ENCODE assay signal across 8 cellular contexts in the genomic region with DNA sequence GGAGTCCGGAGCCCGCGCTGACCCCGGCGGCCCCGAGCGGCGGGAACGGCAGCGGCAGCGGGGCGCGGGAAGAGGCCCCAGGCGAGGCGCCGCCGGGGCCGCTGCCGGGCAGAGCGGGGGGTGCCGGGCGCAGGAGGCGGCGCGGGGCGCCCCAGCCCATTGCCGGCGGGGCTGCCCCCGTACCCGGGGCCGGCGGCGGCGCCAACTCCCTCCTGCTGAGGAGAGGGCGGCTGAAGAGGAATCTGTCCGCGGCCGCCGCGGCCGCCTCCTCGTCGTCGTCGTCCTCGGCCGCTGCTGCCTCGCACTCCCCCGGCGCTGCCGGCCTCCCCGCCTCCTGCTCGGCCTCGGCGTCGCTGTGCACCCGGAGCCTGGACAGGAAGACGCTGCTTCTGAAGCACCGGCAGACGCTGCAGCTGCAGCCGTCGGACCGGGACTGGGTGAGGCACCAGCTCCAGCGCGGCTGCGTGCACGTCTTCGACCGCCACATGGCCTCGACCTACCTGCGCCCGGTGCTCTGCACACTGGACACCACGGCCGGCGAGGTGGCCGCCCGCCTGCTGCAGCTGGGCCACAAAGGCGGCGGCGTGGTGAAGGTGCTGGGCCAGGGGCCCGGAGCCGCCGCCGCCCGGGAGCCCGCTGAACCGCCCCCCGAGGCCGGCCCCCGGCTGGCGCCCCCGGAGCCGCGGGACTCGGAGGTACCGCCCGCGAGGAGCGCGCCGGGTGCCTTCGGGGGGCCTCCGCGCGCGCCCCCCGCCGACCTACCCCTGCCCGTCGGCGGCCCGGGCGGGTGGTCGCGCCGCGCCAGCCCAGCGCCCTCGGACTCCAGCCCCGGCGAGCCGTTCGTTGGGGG. TPM values are rescaled to one million over a fixed set of nuclear protein-coding genes. Genes with fewer than 3 reads are reported as not detected.
DNase-seq lines count a peak whose midpoint lies in the region; ATAC-seq, FAIRE-seq and TF ChIP-seq lines count a peak whose summit lies in the region.

No MANE protein-coding gene starts in this region.

- no peak for TF ChIP-seq CTCF in H9 (conservative IDR thresholded peaks at IDR 0.05)

- H2AFZ ChIP-seq in H9 (ENCODE audit: low read length) = no peak overlapping the region

- no peak overlapping the region for H2BK20ac ChIP-seq in H9 (ENCODE audit: low read depth, low read length, poor library complexity, severe bottlenecking)

- no peak overlapping the region for H2BK12ac ChIP-seq in H9 (ENCODE audit: insufficient read length, low read depth, low read length)

- H2BK15ac ChIP-seq in H9 (ENCODE audit: low read depth, low read length) = no peak overlapping the region; the same call in 1 of the 2 replicates

- peaks cover 7% of the 10 kb centered on the region; the same call in 1 of the 2 replicates for H3K36me3 ChIP-seq in MG63

- H3K4me3 Mint-ChIP-seq in H9 = peak overlapping the region; percentile 82 to 92

- H4K8ac ChIP-seq in H9 (replicated peaks; ENCODE audit: insufficient read length, low read depth, low read length) = no peak overlapping the region

- H3K27ac Mint-ChIP-seq in H9 = no peak overlapping the region

- H4K20me1 ChIP-seq in H9 (ENCODE audit: control insufficient read depth, insufficient read depth, insufficient read length) = no peaks in the 10 kb centered on the region

- no peaks in the 10 kb centered on the region for H3K4me1 ChIP-seq in H9 (ENCODE audit: insufficient read depth, low read length)

- H3K18ac ChIP-seq in H9 (ENCODE audit: insufficient read length, low read depth, low read length) = peak overlapping the region; percentile 90

- peak overlapping the region; percentile 38 for H3K4me2 ChIP-seq in H9 (ENCODE audit: insufficient read depth, insufficient read length, low read length)

- peak; percentile 48 for DNase-seq in GM12891 (ENCODE audit: insufficient read length, low spot score)
- peak; percentile 49 for DNase-seq in H9
- DNase-seq in MG63 = peak; percentile 56
- DNase-seq in cerebellum (ENCODE audit: low spot score) = peak; percentile 30
- peak; percentile 53 to 76 for DNase-seq in left colon
- peak; percentile 18 for DNase-seq in stimulated activated CD4-positive, alpha-beta T cell treated with anti-CD3 and anti-CD28 coated beads, Interleukin-2, amount 100 ng/mL, for 4 hours (ENCODE audit: low read depth)
- DNase-seq in SKM-1 treated with dmso at 0.1 percent for 144 hours (lab: John Stamatoyannopoulos, UW; ENCODE audit: unreplicated experiment) = no peak

- no peak overlapping the region for H3K27ac ChIP-seq in H9 (ENCODE audit: insufficient read length, low read depth, low read length)

- H3K9me3 Mint-ChIP-seq in H9 = no peaks in the 10 kb centered on the region; a peak in 2 of 5 replicates

- H3K4me3 ChIP-seq in MG63 = peak overlapping the region; percentile 58

- no peak overlapping the region for H3T11ph ChIP-seq in H9 (ENCODE audit: low read length)

- H2BK120ac ChIP-seq in H9 (ENCODE audit: low read depth, low read length, poor library complexity, severe bottlenecking) = no peak overlapping the region

- peak overlapping the region; percentile 91 for H3K9ac ChIP-seq in H9 (ENCODE audit: extremely low read depth, insufficient read length, low read length)

- H3K9me3 ChIP-seq in H9 (ENCODE audit: control insufficient read depth, low read depth, low read length) = no peaks in the 10 kb centered on the region
- H3K9me3 ChIP-seq in MG63 = no peaks in the 10 kb centered on the region

- H3K79me2 ChIP-seq in H9 (ENCODE audit: insufficient read depth, low read length) = peaks cover 37% of the 10 kb centered on the region

- no peaks in the 10 kb centered on the region for H3K27me3 Mint-ChIP-seq in H9 (ENCODE audit: low read depth)

- peaks cover 0 to 13% (median 5%) of the 10 kb centered on the region in 3 experiments; a peak in 5 of 7 replicates for H3K36me3 Mint-ChIP-seq in H9 (ENCODE audit: insufficient read depth in 1 of 3, low read depth in 3 of 3)

- peaks cover 45 to 48% of the 10 kb centered on the region in 2 experiments for H3K4me1 Mint-ChIP-seq in H9

- intact Hi-C loops in left colon (cut with DNase I, micrococcal nuclease) = loop anchor here in 1 of 2 donors (10.0 kb wide), 1 partner anchor 131 kb away; no protein-coding TSS in a partner anchor

- no peak overlapping the region for H3K56ac ChIP-seq in H9 (ENCODE audit: insufficient read length, low read depth, low read length)

- H4K91ac ChIP-seq in H9 (ENCODE audit: insufficient read length, low read depth, low read length) = no peak overlapping the region

- no peak overlapping the region for H2AK5ac ChIP-seq in H9 (ENCODE audit: insufficient read length, low read length)

- WGBS in H9 (ENCODE audit: extremely low coverage, insufficient read length, low lambda C conversion rate) = no CpG with 5 or more reads among the region's 123 CpGs

- H3K4ac ChIP-seq in H9 (ENCODE audit: low read depth, low read length) = no peak overlapping the region

- H2BK5ac ChIP-seq in H9 (ENCODE audit: insufficient read length, low read length) = no peak overlapping the region

- H3K23ac ChIP-seq in H9 (ENCODE audit: insufficient read length, low read depth, low read length) = no peak overlapping the region

- peak overlapping the region; percentile 96 for H3K14ac ChIP-seq in H9 (ENCODE audit: insufficient read depth, low read length)

- no peaks in the 10 kb centered on the region for H3K79me1 ChIP-seq in H9 (ENCODE audit: insufficient read depth, low read depth, low read length, poor library complexity, severe bottlenecking)

- no peaks in the 10 kb centered on the region for H3K27me3 ChIP-seq in H9 (ENCODE audit: insufficient read depth, low read length)
- H3K27me3 ChIP-seq in MG63 = no peaks in the 10 kb centered on the region

- no peak for TF ChIP-seq POLR2A in GM12891 (IDR thresholded peaks at IDR 0.05; ENCODE audit: low read depth, low read length)

- no peak overlapping the region for H4K5ac ChIP-seq in H9 (ENCODE audit: insufficient read length, low read depth, low read length)

- peak; percentile 18 to 30 for ATAC-seq in activated CD4-positive, CD25-positive, alpha-beta regulatory T cell treated with anti-CD3 and anti-CD28 coated beads, Interleukin-2, amount 50 U/mL, for 24 hours
- peak; percentile 22 for ATAC-seq in left colon

- H3K23me2 ChIP-seq in H9 (ENCODE audit: insufficient read length, low read depth, low read length, poor library complexity, severe bottlenecking) = peaks cover 3% of the 10 kb centered on the region

- peak; percentile 58 for FAIRE-seq in GM12891 (lab: Jason Lieb, UNC)

TF ChIP-seq in GM12891, 5 proteins besides CTCF, POLR2A, EP300 and RAD21:
- TF ChIP-seq POLR2AphosphoS5 (IDR thresholded peaks at IDR 0.05; ENCODE audit: low read depth, low read length) (no peak), SPI1 (IDR thresholded peaks at IDR 0.05; ENCODE audit: low read depth, low read length) (no peak), PAX5 (IDR thresholded peaks at IDR 0.05; ENCODE audit: insufficient read depth, low read length, severe bottlenecking) (no peak), TAF1 (IDR thresholded peaks at IDR 0.05; ENCODE audit: low read depth, low read length) (no peak), POU2F2 (IDR thresholded peaks at IDR 0.05; ENCODE audit: low read depth, low read length) (no peak)

RNA-seq across cellular contexts. Expression of a gene that starts 0.7 kb away (rescaled TPM):
- polyA plus RNA-seq in GM12891 (2012; ENCODE audit: low read depth, missing spikeins) = 4.2 TPM
- total RNA-seq in H9 (2021) = 38.8 and 39.9 TPM in 2 replicates
- total RNA-seq in MG63 (2014; rRNA removed; shearing (Covaris generic); ENCODE audit: low replicate concordance) = 5.4 and 6.6 TPM in 2 replicates
- total RNA-seq in cerebellum = 23.5 TPM
- total RNA-seq in left colon = 10 to 100 TPM; 21.4 to 22.9 TPM
